In the genomic region with DNA sequence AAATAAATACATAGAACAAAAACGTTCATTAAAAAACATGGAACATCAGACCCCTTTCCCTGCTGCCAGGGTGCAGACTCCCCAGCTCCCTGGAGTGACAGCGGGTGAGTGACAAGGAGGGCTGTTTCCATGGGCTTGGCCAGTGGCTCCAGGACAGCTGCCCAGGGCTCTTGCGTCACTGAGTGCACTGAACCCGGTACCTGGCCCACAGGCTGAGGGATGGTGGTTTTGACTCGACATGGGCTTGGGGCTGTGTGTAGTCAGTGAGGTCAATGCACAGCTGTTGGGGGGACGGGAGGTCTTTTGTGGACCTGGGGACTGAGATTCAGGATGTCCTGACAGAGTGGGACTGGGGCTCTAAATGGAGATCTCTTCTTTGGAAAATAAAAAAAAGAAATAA, we compare ENCODE assay signal across 25 cellular contexts.
DNase-seq lines count a peak whose midpoint lies in the region; ATAC-seq, FAIRE-seq and TF ChIP-seq lines count a peak whose summit lies in the region.
"Had no signal": no experiment of that assay in that cellular context is flagged by ENCODE, and none has a peak within 500 bp of the region (broad histone marks: within the 10 kb centered on the region; RNA-seq: fewer than 3 reads in every experiment).

No MANE protein-coding gene starts in this region.

- H3K4me1 ChIP-seq in right lobe of liver (no peaks in the 10 kb centered on the region), HepG2 (ENCODE audit: insufficient read depth, low read length) (no peaks in the 10 kb centered on the region), tibial artery (no peaks in the 10 kb centered on the region)
- H3K4me1 ChIP-seq: A549, HAP-1 had no signal

- POLR2A ChIA-PET in HepG2 (lab: Yijun Ruan, JAX), result no interaction called here

- no peaks in the 10 kb centered on the region for H3K79me2 ChIP-seq in HepG2 (ENCODE audit: insufficient read depth, low read length)

- no peak overlapping the region for H2AFZ ChIP-seq in HepG2 (ENCODE audit: low read length)

- DNase-seq in right lobe of liver (peak in 2 of 3 donors; percentile 42 to 71), HepG2 (ENCODE audit: low spot score) (no peak), coronary artery (ENCODE audit: low spot score) (peak; percentile 22), osteocyte (ENCODE audit: extremely low spot score, unreplicated experiment) (peak; percentile 44), ureter (ENCODE audit: low spot score) (peak; percentile 28), tibial artery (no peak)
- DNase-seq in stimulated activated naive B cell treated with anti-CD40 and anti-IgM and Interleukin-4, amounts not matched to agents 10 μg/mL and 1 μg/mL and 100 μg/mL, for 72 hours, result no peak
- DNase-seq: DMS53, GDM1, IMR-90, MV-4-11, NCI-H1105 treated with DMSO at 0.1 percent for 48 hours, NCI-H2029 treated with DMSO at 0.1 percent for 48 hours, NCI-H226, NCI-H510A treated with DMSO at 0.1 percent for 48 hours, NCI-H774 had no signal

- no peak for TF ChIP-seq RAD21 in HepG2 (CRISPR knock-in tag; IDR thresholded peaks at IDR 0.05)

- H3K27me3 Mint-ChIP-seq in osteocyte (ENCODE audit: unreplicated experiment), result peaks cover 2% of the 10 kb centered on the region
- peaks cover 0 to 7% of the 10 kb centered on the region in 2 donors for H3K27me3 Mint-ChIP-seq in stimulated activated naive B cell treated with anti-CD40 and anti-IgM and Interleukin-4, amounts not matched to agents 10 μg/mL and 1 μg/mL and 100 μg/mL, for 72 hours

- H3K9ac ChIP-seq in HepG2 (ENCODE audit: insufficient read depth, low read depth, low read length), result no peak overlapping the region
- H3K9ac ChIP-seq: KMS-11 had no signal

- H3K36me3 Mint-ChIP-seq in osteocyte (ENCODE audit: unreplicated experiment), result no peaks in the 10 kb centered on the region
- H3K36me3 Mint-ChIP-seq in stimulated activated naive B cell treated with anti-CD40 and anti-IgM and Interleukin-4, amounts not matched to agents 10 μg/mL and 1 μg/mL and 100 μg/mL, for 72 hours, result no peaks in the 10 kb centered on the region
- H3K36me3 Mint-ChIP-seq: CD14-positive monocyte had no signal

- no peak for TF ChIP-seq POLR2A in right lobe of liver (IDR thresholded peaks at IDR 0.05)
- TF ChIP-seq POLR2A in HepG2 (IDR thresholded peaks at IDR 0.05; ENCODE audit: insufficient read depth in 1 of 2, low read depth in 2 of 2, low read length in 2 of 2), result no peak

- CTCF ChIA-PET in HepG2 (lab: Yijun Ruan, JAX; ENCODE audit: low intra/inter-chr PET ratio, low total read pairs), result no interaction called here

- H3K4me3 Mint-ChIP-seq in osteocyte (ENCODE audit: unreplicated experiment), result no peak overlapping the region
- H3K4me3 Mint-ChIP-seq in stimulated activated naive B cell treated with anti-CD40 and anti-IgM and Interleukin-4, amounts not matched to agents 10 μg/mL and 1 μg/mL and 100 μg/mL, for 72 hours, result no peak overlapping the region
- H3K4me3 Mint-ChIP-seq: B cell, CD14-positive monocyte had no signal

- BruUV-seq in HepG2 (replicated peaks; lab: Mats Ljungman, UMichigan), result no TSS peak

- H4K20me1 ChIP-seq in HepG2 (ENCODE audit: insufficient read depth, low read length), result no peaks in the 10 kb centered on the region

- H3K27ac ChIP-seq in right lobe of liver (no peak overlapping the region), HepG2 (ENCODE audit: extremely low read length, insufficient read depth, low read length) (no peak overlapping the region), coronary artery (no peak overlapping the region), tibial artery (no peak overlapping the region)
- H3K27ac ChIP-seq: A549, KMS-11 had no signal

- TF ChIP-seq CTCF in right lobe of liver (IDR thresholded peaks at IDR 0.05) (no peak), HepG2 (CRISPR knock-in tag; IDR thresholded peaks at IDR 0.05) (no peak), coronary artery (IDR thresholded peaks at IDR 0.05) (no peak), osteocyte (IDR thresholded peaks at IDR 0.05) (no peak), tibial artery (IDR thresholded peaks at IDR 0.05) (no peak)

- in situ Hi-C loops in HepG2 (cut with HindIII; ENCODE audit: extremely low pct_ligation_motif_present, low pct_unique_long_range_greater_than_20kb), result no loop called here

- H3K9me3 ChIP-seq in right lobe of liver, result no peaks in the 10 kb centered on the region
- H3K9me3 ChIP-seq in HepG2 (ENCODE audit: low read length), result no peaks in the 10 kb centered on the region
- H3K9me3 ChIP-seq in tibial artery, result no peaks in the 10 kb centered on the region
- H3K9me3 ChIP-seq: A549, HAP-1 had no signal

- no peaks in the 10 kb centered on the region for H3K9me3 Mint-ChIP-seq in osteocyte (ENCODE audit: unreplicated experiment)
- H3K9me3 Mint-ChIP-seq in stimulated activated naive B cell treated with anti-CD40 and anti-IgM and Interleukin-4, amounts not matched to agents 10 μg/mL and 1 μg/mL and 100 μg/mL, for 72 hours, result peaks cover 3 to 5% of the 10 kb centered on the region in 2 donors

- H3K27me3 ChIP-seq in right lobe of liver (no peaks in the 10 kb centered on the region), HepG2 (ENCODE audit: control insufficient read depth in 1 of 2, insufficient read depth in 2 of 2, low read length in 2 of 2) (peaks cover 0 to 10% of the 10 kb centered on the region in 2 experiments; a peak in 2 of 5 replicates), tibial artery (peaks cover 0 to 3% of the 10 kb centered on the region in 2 donors)

- TF ChIP-seq EP300 in HepG2 (IDR thresholded peaks at IDR 0.05; ENCODE audit: low read depth in 2 of 2, low read length in 2 of 2), result no peak
- TF ChIP-seq EP300 in HepG2 (CRISPR knock-in tag; IDR thresholded peaks at IDR 0.05; ENCODE audit: borderline replicate concordance), result no peak

- no peak for FAIRE-seq in HepG2 (lab: Jason Lieb, UNC)
- FAIRE-seq: A549, D721Med, HTR-8/SVneo had no signal

- no peaks in the 10 kb centered on the region for H3K4me1 Mint-ChIP-seq in osteocyte (ENCODE audit: unreplicated experiment)
- no peaks in the 10 kb centered on the region for H3K4me1 Mint-ChIP-seq in stimulated activated naive B cell treated with anti-CD40 and anti-IgM and Interleukin-4, amounts not matched to agents 10 μg/mL and 1 μg/mL and 100 μg/mL, for 72 hours
- H3K4me1 Mint-ChIP-seq: B cell, CD14-positive monocyte had no signal

- intact Hi-C loops in right lobe of liver (cut with DNase I), result no loop called here
- intact Hi-C loops in HepG2 (cut with micrococcal nuclease; ENCODE audit: unreplicated experiment), result no loop called here
- intact Hi-C loops in tibial artery (cut with DNase I; ENCODE audit: low total_unique reads), result no loop called here

- H3K27ac Mint-ChIP-seq in osteocyte (ENCODE audit: unreplicated experiment), result no peak overlapping the region
- no peak overlapping the region for H3K27ac Mint-ChIP-seq in stimulated activated naive B cell treated with anti-CD40 and anti-IgM and Interleukin-4, amounts not matched to agents 10 μg/mL and 1 μg/mL and 100 μg/mL, for 72 hours
- H3K27ac Mint-ChIP-seq: B cell, CD14-positive monocyte had no signal

- no peak overlapping the region for H3K4me2 ChIP-seq in HepG2 (ENCODE audit: low read depth, low read length)
- H3K4me2 ChIP-seq: A549, KMS-11 had no signal

- H3K36me3 ChIP-seq in right lobe of liver (no peaks in the 10 kb centered on the region), HepG2 (replicated peaks in 1 of 2; ENCODE audit: control insufficient read depth in 1 of 2, insufficient read depth in 2 of 2, low read length in 2 of 2) (no peaks in the 10 kb centered on the region), tibial artery (no peaks in the 10 kb centered on the region)
- H3K36me3 ChIP-seq: HAP-1 had no signal

- ATAC-seq in right lobe of liver, result peak; percentile 40 to 79 (median 71)
- ATAC-seq in HepG2, result no peak
- ATAC-seq in GM18868 (IDR thresholded peaks at IDR 0.05; ENCODE audit: unreplicated experiment), result no peak
- ATAC-seq in stimulated activated naive B cell treated with anti-CD40 and anti-IgM and Interleukin-4, amounts not matched to agents 10 μg/mL and 1 μg/mL and 100 μg/mL, for 72 hours (replicated peaks), result no peak
- ATAC-seq: A549, Panc1 had no signal

- 28% methylated on average over 5 of the region's 6 CpGs for WGBS in right lobe of liver (ENCODE audit: insufficient coverage, low coverage, low lambda C conversion rate, missing lambda C conversion rate)
- WGBS in HepG2 (ENCODE audit: low lambda C conversion rate), result 24% methylated on average over 4 of the region's 6 CpGs

- no peak overlapping the region for H3K4me3 ChIP-seq in right lobe of liver
- no peak overlapping the region for H3K4me3 ChIP-seq in HepG2 (replicated peaks in 1 of 3; ENCODE audit: insufficient read depth in 1 of 3, low read depth in 2 of 3, low read length in 3 of 3)
- H3K4me3 ChIP-seq in coronary artery, result no peak overlapping the region
- H3K4me3 ChIP-seq in tibial artery, result no peak overlapping the region
- H3K4me3 ChIP-seq: A549, HAP-1 had no signal

TF ChIP-seq in HepG2, 621 proteins besides CTCF, POLR2A, EP300 and RAD21 (continues in another document):
- TF ChIP-seq MIER2 (CRISPR knock-in tag; IDR thresholded peaks at IDR 0.05) (no peak), ZNF883 (CRISPR knock-in tag; IDR thresholded peaks at IDR 0.05; ENCODE audit: not compliant biosample characterization) (no peak), KMT2A (CRISPR knock-in tag; IDR thresholded peaks at IDR 0.05) (no peak), KAT2B (IDR thresholded peaks at IDR 0.05; ENCODE audit: borderline replicate concordance, low read depth, low read length) (no peak), ZMYM3 (CRISPR knock-in tag; IDR thresholded peaks at IDR 0.05) (no peak), KLF12 (CRISPR knock-in tag; IDR thresholded peaks at IDR 0.05; ENCODE audit: borderline replicate concordance) (no peak)
- TF ChIP-seq, protein P1, sequence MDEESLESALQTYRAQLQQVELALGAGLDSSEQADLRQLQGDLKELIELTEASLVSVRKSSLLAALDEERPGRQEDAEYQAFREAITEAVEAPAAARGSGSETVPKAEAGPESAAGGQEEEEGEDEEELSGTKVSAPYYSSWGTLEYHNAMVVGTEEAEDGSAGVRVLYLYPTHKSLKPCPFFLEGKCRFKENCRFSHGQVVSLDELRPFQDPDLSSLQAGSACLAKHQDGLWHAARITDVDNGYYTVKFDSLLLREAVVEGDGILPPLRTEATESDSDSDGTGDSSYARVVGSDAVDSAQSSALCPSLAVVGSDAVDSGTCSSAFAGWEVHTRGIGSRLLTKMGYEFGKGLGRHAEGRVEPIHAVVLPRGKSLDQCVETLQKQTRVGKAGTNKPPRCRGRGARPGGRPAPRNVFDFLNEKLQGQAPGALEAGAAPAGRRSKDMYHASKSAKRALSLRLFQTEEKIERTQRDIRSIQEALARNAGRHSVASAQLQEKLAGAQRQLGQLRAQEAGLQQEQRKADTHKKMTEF (CRISPR knock-in tag; IDR thresholded peaks at IDR 0.05), result no peak

Comparison
In these comparisons a context has a peak if more than half of its experiments do, and no peak if none do; other contexts are left out.
1. ATAC-seq: peak in right lobe of liver (4 of 4); none in HepG2 (single experiment), GM18868 (single experiment) and stimulated activated naive B cell treated with anti-CD40 and anti-IgM and Interleukin-4, amounts not matched to agents 10 μg/mL and 1 μg/mL and 100 μg/mL, for 72 hours (0 of 2).
2. DNase-seq: peak in right lobe of liver (2 of 3), coronary artery (single experiment), osteocyte (single experiment) and ureter (single experiment); none in HepG2 (single experiment), tibial artery (0 of 2) and stimulated activated naive B cell treated with anti-CD40 and anti-IgM and Interleukin-4, amounts not matched to agents 10 μg/mL and 1 μg/mL and 100 μg/mL, for 72 hours (single experiment).